ENCODE assay signal across 17 cellular contexts in genomic region chr20:2320813-2321658, GRCh38. TPM values are rescaled to one million over a fixed set of nuclear protein-coding genes. Genes with fewer than 3 reads are reported as not detected.
DNase-seq lines count a peak whose midpoint lies in the region; ATAC-seq and TF ChIP-seq lines count a peak whose summit lies in the region.
"Had no signal": no experiment of that assay in that cellular context is flagged by ENCODE, and none has a peak within 500 bp of the region (broad histone marks: within the 10 kb centered on the region; RNA-seq: fewer than 3 reads in every experiment).

No MANE protein-coding gene starts in this region.

- H3K27ac ChIP-seq in C4-2B (peak overlapping the region; percentile 74), right lobe of liver (peak overlapping the region in 1 of 3 donors; percentile 20)
- H3K27ac ChIP-seq: KMS-11, RWPE1, SJCRH30 had no signal

- H3K9me3 ChIP-seq in right lobe of liver = no peaks in the 10 kb centered on the region
- H3K9me3 ChIP-seq: SJCRH30 had no signal

- H3K36me3 ChIP-seq in right lobe of liver = no peaks in the 10 kb centered on the region
- H3K36me3 ChIP-seq: SJCRH30 had no signal

- TF ChIP-seq CTCF in C4-2B (conservative IDR thresholded peaks at IDR 0.05) (no peak), right lobe of liver (IDR thresholded peaks at IDR 0.05) (no peak)

- H3K4me3 ChIP-seq in right lobe of liver = no peak overlapping the region
- H3K4me3 ChIP-seq: SJCRH30 had no signal

- WGBS in right lobe of liver (ENCODE audit: insufficient coverage, low coverage, low lambda C conversion rate, missing lambda C conversion rate) = 11% methylated on average over 5 of the region's 6 CpGs

- peaks cover 0 to 23% (median 8%) of the 10 kb centered on the region in 4 donors for H3K4me1 ChIP-seq in right lobe of liver
- H3K4me1 ChIP-seq: SJCRH30 had no signal

- ATAC-seq in right lobe of liver = peak; percentile 90 to 95 (median 94)
- no peak for ATAC-seq in GM21619 (IDR thresholded peaks at IDR 0.05; ENCODE audit: unreplicated experiment)
- ATAC-seq in GM18873 (IDR thresholded peaks at IDR 0.05; ENCODE audit: low FRiP score, unreplicated experiment) = no peak

- intact Hi-C loops in right lobe of liver (cut with DNase I) = no loop called here

- H3K27me3 ChIP-seq in right lobe of liver = no peaks in the 10 kb centered on the region
- H3K27me3 ChIP-seq: SJCRH30 had no signal

- peak; percentile 29 for DNase-seq in DMS79 treated with DMSO at 0.1 percent for 48 hours (lab: John Stamatoyannopoulos, UW)
- DNase-seq in DMS79 (lab: John Stamatoyannopoulos, UW) = no peak
- DNase-seq in NCI-H69 (lab: John Stamatoyannopoulos, UW) = peak; percentile 57
- peak in 1 of 3 donors; percentile 60 for DNase-seq in right lobe of liver
- no peak for DNase-seq in SHP77 (lab: John Stamatoyannopoulos, UW)
- DNase-seq: CD8-positive, alpha-beta memory T cell; H9; NCI-H2029; NCI-H226; SJCRH30 had no signal

- TF ChIP-seq POLR2A in right lobe of liver (IDR thresholded peaks at IDR 0.05) = no peak

RNA-seq across cellular contexts. Expression of gene TGM3, which starts 25.2 kb away (rescaled TPM):
- total RNA-seq in right lobe of liver = 1 to 10 TPM in 1 of 6 experiments, under 1 TPM in 3, not detected in 2; 0.15 to 3.0 (median 0.30) TPM
- total RNA-seq: CD8-positive, alpha-beta memory T cell; H9; MCF 10A; SJCRH30 had no signal

RNA-seq across cellular contexts. Expression of gene TGM6, which starts 59.7 kb away (rescaled TPM):
- not detected for total RNA-seq in right lobe of liver
- total RNA-seq: A172; CD8-positive, alpha-beta memory T cell; H9; MCF 10A; SJCRH30 had no signal

Comparison
In these comparisons a context has a peak if more than half of its experiments do, and no peak if none do; other contexts are left out.
1. DNase-seq: peak in DMS79 treated with DMSO at 0.1 percent for 48 hours (single experiment) and NCI-H69 (single experiment); none in DMS79 (single experiment) and SHP77 (0 of 2).
2. ATAC-seq: peak in right lobe of liver (4 of 4); none in GM21619 (single experiment) and GM18873 (single experiment).